8 cellular contexts compared by ENCODE assay signal in the genomic region with DNA sequence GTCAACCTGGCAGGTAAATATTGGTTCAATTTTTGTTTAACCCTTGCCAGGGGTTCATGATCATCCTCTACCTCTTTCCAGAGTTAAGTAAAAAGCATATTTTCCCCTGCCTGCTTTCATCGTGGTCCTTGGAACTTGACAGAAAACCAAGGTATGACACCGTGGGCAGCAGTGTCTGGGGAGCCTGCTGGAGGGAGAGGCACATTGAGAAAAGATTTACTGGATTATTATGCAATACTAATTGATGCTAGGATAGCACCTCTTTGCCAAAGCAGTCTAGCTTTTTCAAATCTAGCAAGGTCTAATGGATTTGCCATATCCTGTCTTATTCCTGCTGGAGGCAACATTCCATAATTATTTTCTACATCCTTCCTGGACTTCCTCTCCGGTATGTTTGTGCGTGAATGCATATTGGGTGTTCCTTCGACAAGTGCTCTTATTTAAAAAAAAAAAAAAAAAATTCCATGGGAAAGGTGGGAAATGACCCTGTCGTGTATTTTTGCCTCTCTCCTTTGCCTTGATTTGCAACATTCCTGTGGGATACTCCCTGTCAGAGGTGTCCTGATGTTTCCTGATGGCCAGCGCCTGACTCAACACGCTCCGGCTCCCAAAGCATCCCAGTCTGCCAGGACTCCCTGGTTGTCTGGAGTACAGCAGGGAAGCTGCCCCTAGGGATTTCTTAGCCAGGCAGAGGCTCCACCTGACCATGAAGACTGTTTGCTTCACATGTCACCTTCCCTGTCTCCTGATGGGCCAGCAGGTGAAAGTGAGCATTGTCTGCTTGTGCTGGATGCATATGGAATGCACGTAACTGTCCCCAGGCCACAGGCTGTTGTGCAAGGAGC. TPM values are rescaled to one million over a fixed set of nuclear protein-coding genes. Genes with fewer than 3 reads are reported as not detected.
DNase-seq lines count a peak whose midpoint lies in the region; ATAC-seq, FAIRE-seq and TF ChIP-seq lines count a peak whose summit lies in the region.

No MANE protein-coding gene starts in this region.

- DNase-seq in Calu3: no peak
- DNase-seq in NCI-H345 treated with DMSO at 0.1 percent for 48 hours (lab: John Stamatoyannopoulos, UW; ENCODE audit: unreplicated experiment): peak; percentile 25
- peak; percentile 95 for DNase-seq in bronchial epithelial cell (ENCODE audit: low read depth)
- DNase-seq in mesendoderm: peak; percentile 97
- DNase-seq in vagina (ENCODE audit: extremely low spot score in 2 of 2): no peak
- DNase-seq in activated CD4-positive, CD25-positive, alpha-beta regulatory T cell (lab: John Stamatoyannopoulos, UW): no peak
- DNase-seq in hepatic stellate cell (ENCODE audit: low spot score): no peak

- peaks cover 19% of the 10 kb centered on the region for H3K79me1 ChIP-seq in mesendoderm (ENCODE audit: low read length)

- no peaks in the 10 kb centered on the region for H3K27me3 Mint-ChIP-seq in Calu3 (ENCODE audit: unreplicated experiment)

- H3K27ac ChIP-seq in mesendoderm (ENCODE audit: low read depth, low read length) (peak overlapping the region; percentile 90), vagina (peak overlapping the region; percentile 98)

- H2BK120ac ChIP-seq in mesendoderm (ENCODE audit: low read depth, low read length): no peak overlapping the region

- H4K8ac ChIP-seq in mesendoderm (ENCODE audit: low read depth, low read length): no peak overlapping the region

- ATAC-seq in HG03175 (IDR thresholded peaks at IDR 0.05; ENCODE audit: unreplicated experiment): no peak

- H3K36me3 ChIP-seq in bronchial epithelial cell (ENCODE audit: control insufficient read depth, insufficient read depth, low read length) (peaks cover 14% of the 10 kb centered on the region), mesendoderm (ENCODE audit: control insufficient read depth, insufficient read depth, low read length) (peaks cover 11% of the 10 kb centered on the region), vagina (no peaks in the 10 kb centered on the region)

- TF ChIP-seq POLR2A in vagina (IDR thresholded peaks at IDR 0.05): no peak

- H3K9me3 ChIP-seq in vagina: no peaks in the 10 kb centered on the region

- peak overlapping the region; percentile 89 for H3K18ac ChIP-seq in mesendoderm (ENCODE audit: low read length)

- no peak overlapping the region for H3K23ac ChIP-seq in mesendoderm (ENCODE audit: low read length)

- H3K36me3 Mint-ChIP-seq in Calu3 (ENCODE audit: insufficient read depth, unreplicated experiment): peaks cover 66% of the 10 kb centered on the region

- H3K4me3 ChIP-seq in bronchial epithelial cell (ENCODE audit: low read depth, low read length): no peak overlapping the region
- H3K4me3 ChIP-seq in mesendoderm (ENCODE audit: low read length): no peak overlapping the region
- no peak overlapping the region for H3K4me3 ChIP-seq in vagina

- no peak overlapping the region for H2AK5ac ChIP-seq in mesendoderm (ENCODE audit: low read length)

- no peak overlapping the region for H4K5ac ChIP-seq in mesendoderm (ENCODE audit: low read length)

- peak overlapping the region; percentile 76 for H3K4me3 Mint-ChIP-seq in Calu3 (ENCODE audit: low read depth, unreplicated experiment)

- no peak for FAIRE-seq in bronchial epithelial cell (lab: Jason Lieb, UNC)

- H2BK5ac ChIP-seq in mesendoderm (ENCODE audit: low read length): peak overlapping the region; percentile 10

- no peaks in the 10 kb centered on the region for H3K9me3 Mint-ChIP-seq in Calu3 (ENCODE audit: low read depth, unreplicated experiment)

- no TSS peak for BruUV-seq in Calu3 (replicated peaks; lab: Mats Ljungman, UMichigan)

- CTCF ChIA-PET in Calu3 (lab: Charles Lee): interaction anchor here (0.6 to 2.8 kb wide), 11 partner anchors 8 to 233 kb away, joined by 3 to 13 read pairs (median 3); no protein-coding TSS in a partner anchor

- H2BK15ac ChIP-seq in mesendoderm (replicated peaks; ENCODE audit: low read depth): no peak overlapping the region

- H3K4me2 ChIP-seq in mesendoderm (ENCODE audit: low read length): no peak overlapping the region

- H3K56ac ChIP-seq in mesendoderm (ENCODE audit: low read length): peak overlapping the region; percentile 85

- no peak for TF ChIP-seq CTCF in Calu3 (IDR thresholded peaks at IDR 0.05; ENCODE audit: unreplicated experiment)
- TF ChIP-seq CTCF in bronchial epithelial cell (IDR thresholded peaks at IDR 0.05; ENCODE audit: insufficient read depth, low read length, severe bottlenecking): no peak
- no peak for TF ChIP-seq CTCF in vagina (IDR thresholded peaks at IDR 0.05)

- intact Hi-C loops in Calu3 (cut with micrococcal nuclease; ENCODE audit: unreplicated experiment) (loop anchor here (1.0 kb wide), 1 partner anchor 38 kb away; no protein-coding TSS in a partner anchor), vagina (cut with DNase I) (loop anchor here (5.0 kb wide), 1 partner anchor 263 kb away; no protein-coding TSS in a partner anchor)

- peaks cover 28% of the 10 kb centered on the region for H3K4me1 ChIP-seq in mesendoderm (ENCODE audit: control insufficient read depth, low read depth, low read length)
- peaks cover 84% of the 10 kb centered on the region for H3K4me1 ChIP-seq in vagina

- peaks cover 34% of the 10 kb centered on the region for H3K4me1 Mint-ChIP-seq in Calu3 (ENCODE audit: low read depth, unreplicated experiment)

- peaks cover 37% of the 10 kb centered on the region for H3K79me2 ChIP-seq in mesendoderm (ENCODE audit: control insufficient read depth, insufficient read depth, low read length)

- H3K27me3 ChIP-seq in bronchial epithelial cell (ENCODE audit: control insufficient read depth, insufficient read depth, low read length) (no peaks in the 10 kb centered on the region), mesendoderm (ENCODE audit: insufficient read depth, low read length, poor library complexity) (no peaks in the 10 kb centered on the region), vagina (no peaks in the 10 kb centered on the region)

- H3K9ac ChIP-seq in mesendoderm (ENCODE audit: low read length): peak overlapping the region; percentile 72

- no CpG with 5 or more reads among the region's 10 CpGs for WGBS in mesendoderm (ENCODE audit: extremely low coverage, insufficient coverage, low lambda C conversion rate)

- H3K4ac ChIP-seq in mesendoderm (ENCODE audit: low read depth, low read length): no peak overlapping the region

- peak overlapping the region; percentile 97 for H3K27ac Mint-ChIP-seq in Calu3 (ENCODE audit: unreplicated experiment)

RNA-seq across cellular contexts. Expression of a gene that starts 6.3 kb away (rescaled TPM):
- total RNA-seq in Calu3 (2022) (62.2 and 71.9 TPM in 2 replicates), bronchial epithelial cell (38.5 and 42.9 TPM in 2 replicates), vagina (347 TPM)
- polyA plus RNA-seq in mesendoderm (2013, experiment 1 of 2): 22.9 TPM
- polyA plus RNA-seq in mesendoderm (2013, experiment 2 of 2): 23.5 TPM

Comparison
In these comparisons a context has a peak if more than half of its experiments do, and no peak if none do; other contexts are left out.
1. DNase-seq: peak in NCI-H345 treated with DMSO at 0.1 percent for 48 hours (single experiment), bronchial epithelial cell (single experiment) and mesendoderm (single experiment); none in Calu3 (single experiment), vagina (0 of 2), activated CD4-positive, CD25-positive, alpha-beta regulatory T cell (0 of 4) and hepatic stellate cell (single experiment).